In the genomic region with DNA sequence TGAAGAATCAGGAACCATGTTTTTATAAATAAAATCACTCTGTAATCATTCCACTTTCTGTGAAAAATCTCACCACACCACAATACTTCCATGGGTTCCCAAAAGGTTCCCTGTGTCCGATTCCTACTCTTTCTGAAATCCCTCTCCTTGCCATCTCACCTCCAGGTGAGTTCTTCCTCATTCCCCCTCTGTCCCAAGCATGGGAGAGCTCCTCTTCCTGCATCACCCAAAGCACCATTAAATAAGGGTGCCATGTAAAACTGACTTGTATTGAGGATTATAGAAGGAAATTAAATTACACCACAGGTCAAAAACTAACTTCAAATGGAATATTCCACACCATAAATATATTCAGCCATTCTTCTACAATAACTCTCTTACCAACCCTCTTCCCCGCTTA, we compare ENCODE assay signal across 21 cellular contexts.
"Had no signal": no experiment of that assay in that cellular context is flagged by ENCODE, and none has a peak within 500 bp of the region (broad histone marks: within the 10 kb centered on the region; RNA-seq: fewer than 3 reads in every experiment).

No MANE protein-coding gene starts in this region.

- H3K4me3 ChIP-seq: colonic mucosa, esophagus muscularis mucosa, gastroesophageal sphincter, heart left ventricle, hepatocyte, left lung, lower lobe of right lung, mucosa of descending colon had no signal

- H3K27ac ChIP-seq: colonic mucosa, epithelial cell of prostate, esophagus muscularis mucosa, foreskin keratinocyte, gastroesophageal sphincter, heart left ventricle, hepatocyte, left lung, lower lobe of right lung had no signal

- H3K4me2 ChIP-seq: hepatocyte had no signal

- H3K9me3 ChIP-seq: colonic mucosa, esophagus muscularis mucosa, gastroesophageal sphincter, lower lobe of right lung, mucosa of descending colon had no signal

- H3K4me3 Mint-ChIP-seq: dendritic cell treated with granulocyte-macrophage colony-stimulating factor and Interleukin-4, amounts not matched to agents 40 ng/mL and 50 ng/mL, for 4 days; effector memory CD8-positive, alpha-beta T cell; endodermal cell; mesothelial cell of epicardium; naive B cell had no signal

- H3K27me3 Mint-ChIP-seq: dendritic cell treated with granulocyte-macrophage colony-stimulating factor and Interleukin-4, amounts not matched to agents 40 ng/mL and 50 ng/mL, for 4 days had no signal

- H3K36me3 Mint-ChIP-seq: naive B cell had no signal

- DNase-seq: colonic mucosa; cortex of kidney; effector CD8-positive, alpha-beta T cell; effector memory CD8-positive, alpha-beta T cell; endodermal cell; foreskin keratinocyte; heart left ventricle; hypothalamus; left cardiac atrium; left lung; left ventricle myocardium superior; lower lobe of right lung; mesenchymal stem cell; mucosa of descending colon; naive B cell had no signal

- H3K27me3 ChIP-seq: colonic mucosa, esophagus muscularis mucosa, foreskin keratinocyte, gastroesophageal sphincter, hepatocyte, left lung had no signal

- H3K4me1 Mint-ChIP-seq: mesothelial cell of epicardium, naive B cell had no signal

- ATAC-seq: effector memory CD8-positive, alpha-beta T cell; foreskin keratinocyte; gastroesophageal sphincter; left lung; lower lobe of right lung; mucosa of descending colon had no signal

- H2AFZ ChIP-seq: hepatocyte had no signal

- H3K4me1 ChIP-seq: colonic mucosa, foreskin keratinocyte, left lung, lower lobe of right lung had no signal

- H3K27ac Mint-ChIP-seq: dendritic cell treated with granulocyte-macrophage colony-stimulating factor and Interleukin-4, amounts not matched to agents 40 ng/mL and 50 ng/mL, for 4 days; effector memory CD8-positive, alpha-beta T cell; endodermal cell; mesothelial cell of epicardium; naive B cell had no signal

- H3K79me2 ChIP-seq: hepatocyte had no signal

- H3K36me3 ChIP-seq: colonic mucosa, esophagus muscularis mucosa, gastroesophageal sphincter, heart left ventricle, left lung, lower lobe of right lung had no signal
